ENCODE assay signal across 2 cellular contexts in the genomic region with DNA sequence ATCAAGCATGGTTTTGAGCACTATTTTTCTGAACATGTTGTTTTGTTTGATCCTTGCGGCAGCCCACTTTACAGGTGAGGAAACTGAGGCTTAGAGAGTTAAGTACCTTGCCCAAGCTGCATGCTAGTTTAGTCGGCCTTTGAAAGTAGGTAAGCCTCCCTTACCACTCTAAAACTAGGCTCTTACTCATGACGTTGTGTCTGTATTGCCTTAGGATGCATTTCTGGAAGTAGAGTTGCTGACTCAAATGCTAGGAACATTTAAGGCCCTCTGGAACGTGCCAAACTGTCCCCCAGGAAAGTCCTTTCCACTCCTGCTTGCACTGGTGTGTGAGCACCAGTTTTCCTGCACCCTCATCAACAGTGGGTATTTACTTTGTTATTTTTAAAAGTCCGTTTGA.
TF ChIP-seq lines count a peak whose summit lies in the region.

No MANE protein-coding gene starts in this region.

TF ChIP-seq in K562, 482 proteins besides CTCF, POLR2A, EP300 and RAD21:
- TF ChIP-seq BRD9 (IDR thresholded peaks at IDR 0.05; ENCODE audit: low read depth, partially characterized antibody) (no peak), ZKSCAN1 (IDR thresholded peaks at IDR 0.05; ENCODE audit: low read depth, low read length) (no peak), RBM25 (IDR thresholded peaks at IDR 0.05; ENCODE audit: low read depth, low read length, severe bottlenecking) (peak; percentile 37)
TF ChIP-seq in K562: peak in this region for 1.

TF ChIP-seq in SK-N-SH, 30 proteins besides CTCF, POLR2A, EP300 and RAD21:
- no peak for TF ChIP-seq TAF1 (IDR thresholded peaks at IDR 0.05; ENCODE audit: borderline replicate concordance, low read depth, low read length)
- no peak for TF ChIP-seq GABPA (IDR thresholded peaks at IDR 0.05; ENCODE audit: low read depth)
- TF ChIP-seq JUND (IDR thresholded peaks at IDR 0.05): no peak
- no peak for TF ChIP-seq RXRA (IDR thresholded peaks at IDR 0.05; ENCODE audit: borderline replicate concordance, low read depth)
- TF ChIP-seq GATA2 (CRISPR knock-in tag; IDR thresholded peaks at IDR 0.05): no peak
- no peak for TF ChIP-seq EZH2phosphoT487 (IDR thresholded peaks at IDR 0.05; ENCODE audit: borderline replicate concordance, low read depth)
- no peak for TF ChIP-seq FOXM1 (IDR thresholded peaks at IDR 0.05; ENCODE audit: low read depth)
- no peak for TF ChIP-seq POLR2AphosphoS5 (IDR thresholded peaks at IDR 0.05; ENCODE audit: low read depth, low read length)
